Comparison of ENCODE assay signal across 8 cellular contexts in the genomic region with DNA sequence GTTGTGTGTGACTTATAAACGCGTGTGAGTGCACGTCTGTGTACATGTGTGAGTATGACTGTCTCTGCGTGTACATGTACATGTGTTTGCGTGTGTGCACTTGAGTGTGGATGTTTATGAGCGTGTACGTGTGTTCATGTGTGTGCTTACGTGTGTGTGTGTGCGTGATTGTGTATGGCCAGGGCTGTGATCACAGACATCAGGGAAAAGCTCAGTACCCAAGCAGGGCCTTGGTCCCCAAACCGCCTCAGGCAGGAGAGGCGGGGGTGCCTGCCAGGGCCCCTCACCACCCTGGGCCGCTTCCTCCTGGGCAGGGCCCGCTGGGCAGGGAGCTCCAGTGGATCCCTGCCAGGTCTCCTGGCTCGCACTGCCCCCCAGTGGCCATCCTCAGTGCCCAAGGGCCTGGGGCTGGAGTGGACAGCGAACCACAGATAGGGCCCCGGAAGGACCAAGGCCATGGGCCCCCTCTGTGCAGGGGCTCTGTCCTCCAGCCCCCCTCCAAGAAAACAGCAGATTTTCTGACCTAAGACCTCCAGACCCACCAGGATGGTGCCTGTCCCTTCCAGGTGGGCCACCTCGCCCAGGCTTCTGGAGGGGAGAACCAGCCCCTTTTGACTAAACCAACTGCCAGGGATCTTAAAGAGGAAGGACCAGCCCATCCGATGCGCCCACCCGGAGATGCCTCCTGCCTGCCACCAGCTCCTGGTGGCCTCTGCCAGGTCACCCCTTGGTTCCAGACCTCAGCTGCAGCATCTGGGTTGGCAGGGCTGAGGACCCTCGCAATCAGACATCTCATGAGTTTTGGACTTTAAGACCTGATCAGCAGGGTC.
DNase-seq lines count a peak whose midpoint lies in the region; ATAC-seq, FAIRE-seq and TF ChIP-seq lines count a peak whose summit lies in the region.

No MANE protein-coding gene starts in this region.

- FAIRE-seq in A549 (lab: Jason Lieb, UNC) = peak; percentile 68

- H3K4me1 ChIP-seq in A549 (peaks cover 13% of the 10 kb centered on the region; the same call in 2 of the 3 replicates), body of pancreas (no peaks in the 10 kb centered on the region)

- no peak overlapping the region for H3K27ac Mint-ChIP-seq in stimulated activated effector memory CD8-positive, alpha-beta T cell treated with anti-CD3 and anti-CD28 coated beads, Interleukin-12 subunit alpha, Interleukin-12 subunit beta, amount 100 ng/mL, for 72 hours

- DNase-seq in A549 (ENCODE audit: low read depth in 1 of 2, low spot score in 1 of 2) (peak; percentile 70 to 78), ELR (ENCODE audit: low read depth) (peak; percentile 62), NCI-H226 (peak; percentile 47), body of pancreas (peak; percentile 61 to 76 (median 70)), left colon (peak in 1 of 2 donors; percentile 75)
- DNase-seq in stimulated activated effector memory CD8-positive, alpha-beta T cell treated with anti-CD3 and anti-CD28 coated beads, Interleukin-12 subunit alpha, Interleukin-12 subunit beta, amount 100 ng/mL, for 72 hours (ENCODE audit: low spot score in 2 of 2) = peak in 1 of 2 donors; percentile 65

- TF ChIP-seq RAD21 in A549 (conservative IDR thresholded peaks at IDR 0.05 in 1 of 2, IDR thresholded peaks at IDR 0.05 in 1 of 2) = peak; percentile 93 to 97

- peak; percentile 90 to 98 for ATAC-seq in A549
- peak; percentile 72 for ATAC-seq in body of pancreas
- peak; percentile 92 for ATAC-seq in left colon
- peak; percentile 32 for ATAC-seq in stimulated activated effector memory CD8-positive, alpha-beta T cell treated with anti-CD3 and anti-CD28 coated beads, Interleukin-12 subunit alpha, Interleukin-12 subunit beta, amount 100 ng/mL, for 72 hours
- no peak for ATAC-seq in GM18870 (IDR thresholded peaks at IDR 0.05; ENCODE audit: unreplicated experiment)
- ATAC-seq in GM21367 (IDR thresholded peaks at IDR 0.05; ENCODE audit: unreplicated experiment) = no peak

- TF ChIP-seq POLR2A in A549 (IDR thresholded peaks at IDR 0.05; ENCODE audit: low read length) (no peak), body of pancreas (IDR thresholded peaks at IDR 0.05) (no peak)

- no peak overlapping the region for H3K4me3 ChIP-seq in A549
- no peak overlapping the region for H3K4me3 ChIP-seq in body of pancreas

- H3K4me3 Mint-ChIP-seq in stimulated activated effector memory CD8-positive, alpha-beta T cell treated with anti-CD3 and anti-CD28 coated beads, Interleukin-12 subunit alpha, Interleukin-12 subunit beta, amount 100 ng/mL, for 72 hours = no peak overlapping the region

- no peaks in the 10 kb centered on the region for H3K9me3 ChIP-seq in A549
- no peaks in the 10 kb centered on the region for H3K9me3 ChIP-seq in body of pancreas

- POLR2A ChIA-PET in A549 (lab: Yijun Ruan, JAX) = no interaction called here

- no peaks in the 10 kb centered on the region for H3K27me3 ChIP-seq in body of pancreas

- H3K36me3 Mint-ChIP-seq in stimulated activated effector memory CD8-positive, alpha-beta T cell treated with anti-CD3 and anti-CD28 coated beads, Interleukin-12 subunit alpha, Interleukin-12 subunit beta, amount 100 ng/mL, for 72 hours = no peaks in the 10 kb centered on the region

- WGBS in A549 (ENCODE audit: missing lambda C conversion rate) = 48% methylated on average over 19 of the region's 21 CpGs
- 47 to 75% methylated on average over 11 to 21 of the region's 21 CpGs for WGBS in body of pancreas, 2 donors

- TF ChIP-seq CTCF in A549 (IDR thresholded peaks at IDR 0.05) = peak; percentile 89
- TF ChIP-seq CTCF in body of pancreas (IDR thresholded peaks at IDR 0.05) = peak; percentile 45 to 73 (median 66)

- H3K27ac ChIP-seq in A549 (peak overlapping the region; percentile 69 to 85), body of pancreas (no peak overlapping the region)

- CTCF ChIA-PET in A549 (lab: Yijun Ruan, JAX) = interaction anchor here (0.5 to 3.9 kb wide), 88 partner anchors 9 to 846 kb away, joined by 3 to 34 read pairs (median 4); partner anchors contain the start of gene RTL1

- H3K4me1 Mint-ChIP-seq in stimulated activated effector memory CD8-positive, alpha-beta T cell treated with anti-CD3 and anti-CD28 coated beads, Interleukin-12 subunit alpha, Interleukin-12 subunit beta, amount 100 ng/mL, for 72 hours = no peaks in the 10 kb centered on the region

- no peaks in the 10 kb centered on the region for H3K36me3 ChIP-seq in body of pancreas (replicated peaks in 1 of 2; ENCODE audit: insufficient read depth in 1 of 2, low read depth in 2 of 2)

- peak overlapping the region; percentile 42 for H3K4me2 ChIP-seq in A549

- no peaks in the 10 kb centered on the region for H3K9me3 Mint-ChIP-seq in stimulated activated effector memory CD8-positive, alpha-beta T cell treated with anti-CD3 and anti-CD28 coated beads, Interleukin-12 subunit alpha, Interleukin-12 subunit beta, amount 100 ng/mL, for 72 hours

- no peak for TF ChIP-seq EP300 in A549 (IDR thresholded peaks at IDR 0.05)

- intact Hi-C loops in body of pancreas (cut with DNase I) (no loop called here), left colon (cut with DNase I, micrococcal nuclease) (no loop called here)

TF ChIP-seq in A549, 52 proteins besides CTCF, POLR2A, EP300 and RAD21:
- TF ChIP-seq, protein P1, sequence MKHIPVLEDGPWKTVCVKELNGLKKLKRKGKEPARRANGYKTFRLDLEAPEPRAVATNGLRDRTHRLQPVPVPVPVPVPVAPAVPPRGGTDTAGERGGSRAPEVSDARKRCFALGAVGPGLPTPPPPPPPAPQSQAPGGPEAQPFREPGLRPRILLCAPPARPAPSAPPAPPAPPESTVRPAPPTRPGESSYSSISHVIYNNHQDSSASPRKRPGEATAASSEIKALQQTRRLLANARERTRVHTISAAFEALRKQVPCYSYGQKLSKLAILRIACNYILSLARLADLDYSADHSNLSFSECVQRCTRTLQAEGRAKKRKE (CRISPR knock-in tag; IDR thresholded peaks at IDR 0.05; ENCODE audit: low read depth) = no peak
- TF ChIP-seq CBX8 (IDR thresholded peaks at IDR 0.05) (no peak), SMC3 (IDR thresholded peaks at IDR 0.05) (peak; percentile 97), KDM1A (IDR thresholded peaks at IDR 0.05; ENCODE audit: low read depth) (no peak), ZFP36 (IDR thresholded peaks at IDR 0.05; ENCODE audit: borderline replicate concordance, partially characterized antibody) (no peak), SREBF2 (IDR thresholded peaks at IDR 0.05) (no peak), EHMT2 (IDR thresholded peaks at IDR 0.05; ENCODE audit: low read depth) (no peak)

Comparison
In these comparisons a context has a peak if more than half of its experiments do, and no peak if none do; other contexts are left out.
1. ATAC-seq: peak in A549 (2 of 2), body of pancreas (single experiment), left colon (single experiment) and stimulated activated effector memory CD8-positive, alpha-beta T cell treated with anti-CD3 and anti-CD28 coated beads, Interleukin-12 subunit alpha, Interleukin-12 subunit beta, amount 100 ng/mL, for 72 hours (single experiment); none in GM18870 (single experiment) and GM21367 (single experiment).
2. H3K27ac ChIP-seq: peak in A549 (2 of 2); none in body of pancreas (0 of 4).